In genomic region chr1:32811265-32811664, GRCh38 we compare ENCODE assay signal across 21 cellular contexts. TPM values are rescaled to one million over a fixed set of nuclear protein-coding genes. Genes with fewer than 3 reads are reported as not detected.
DNase-seq lines count a peak whose midpoint lies in the region; ATAC-seq and TF ChIP-seq lines count a peak whose summit lies in the region.
"Had no signal": no experiment of that assay in that cellular context is flagged by ENCODE, and none has a peak within 500 bp of the region (broad histone marks: within the 10 kb centered on the region; RNA-seq: fewer than 3 reads in every experiment).

No MANE protein-coding gene starts in this region.

- H3K27me3 ChIP-seq in adrenal gland, result no peaks in the 10 kb centered on the region
- H3K27me3 ChIP-seq in iPS-20b (ENCODE audit: insufficient read depth, low read length), result no peaks in the 10 kb centered on the region
- H3K27me3 ChIP-seq: BE2C, SJCRH30 had no signal

- H3K36me3 Mint-ChIP-seq in activated naive CD8-positive, alpha-beta T cell, result peaks cover 27% of the 10 kb centered on the region
- peaks cover 77% of the 10 kb centered on the region for H3K36me3 Mint-ChIP-seq in activated naive CD8-positive, alpha-beta T cell treated with anti-CD3 and anti-CD28 coated beads, Interleukin-2, amount 50 U/mL, for 24 hours (ENCODE audit: low read depth)
- peaks cover 98% of the 10 kb centered on the region for H3K36me3 Mint-ChIP-seq in stimulated activated effector memory CD8-positive, alpha-beta T cell treated with anti-CD3 and anti-CD28 coated beads, Interleukin-12 subunit alpha, Interleukin-12 subunit beta, amount 100 ng/mL, for 72 hours

- no peaks in the 10 kb centered on the region for H3K27me3 Mint-ChIP-seq in activated naive CD8-positive, alpha-beta T cell
- H3K27me3 Mint-ChIP-seq in activated naive CD8-positive, alpha-beta T cell treated with anti-CD3 and anti-CD28 coated beads, Interleukin-2, amount 50 U/mL, for 24 hours, result no peaks in the 10 kb centered on the region
- H3K27me3 Mint-ChIP-seq: CD4-positive, alpha-beta T cell had no signal

- H3K4me1 Mint-ChIP-seq in activated naive CD8-positive, alpha-beta T cell (ENCODE audit: low read depth), result peaks cover 62% of the 10 kb centered on the region
- peaks cover 48% of the 10 kb centered on the region for H3K4me1 Mint-ChIP-seq in activated naive CD8-positive, alpha-beta T cell treated with anti-CD3 and anti-CD28 coated beads, Interleukin-2, amount 50 U/mL, for 24 hours
- H3K4me1 Mint-ChIP-seq in stimulated activated effector memory CD8-positive, alpha-beta T cell treated with anti-CD3 and anti-CD28 coated beads, Interleukin-12 subunit alpha, Interleukin-12 subunit beta, amount 100 ng/mL, for 72 hours, result peaks cover 72% of the 10 kb centered on the region

- H3K9me3 ChIP-seq in adrenal gland (replicated peaks in 1 of 3), result no peaks in the 10 kb centered on the region
- no peaks in the 10 kb centered on the region for H3K9me3 ChIP-seq in iPS-20b (ENCODE audit: insufficient read depth, low read depth, low read length)
- H3K9me3 ChIP-seq: BE2C, SJCRH30 had no signal

- ATAC-seq in activated naive CD8-positive, alpha-beta T cell treated with anti-CD3 and anti-CD28 coated beads, Interleukin-2, amount 50 U/mL, for 24 hours, result no peak
- no peak for ATAC-seq in stimulated activated effector memory CD8-positive, alpha-beta T cell treated with anti-CD3 and anti-CD28 coated beads, Interleukin-12 subunit alpha, Interleukin-12 subunit beta, amount 100 ng/mL, for 72 hours
- ATAC-seq: HCT116, Panc1 had no signal

- H3K4me1 ChIP-seq in adrenal gland (replicated peaks in 1 of 2) (peaks cover 52 to 69% of the 10 kb centered on the region in 2 donors), iPS-20b (ENCODE audit: insufficient read depth, low read length) (peaks cover 14% of the 10 kb centered on the region; the same call in 1 of the 2 replicates)
- H3K4me1 ChIP-seq: BE2C, SJCRH30 had no signal

- no peak for TF ChIP-seq CTCF in adrenal gland (IDR thresholded peaks at IDR 0.05)

- TF ChIP-seq POLR2A in adrenal gland (IDR thresholded peaks at IDR 0.05), result no peak

- peak overlapping the region; percentile 13 for H3K4me3 Mint-ChIP-seq in activated naive CD8-positive, alpha-beta T cell
- no peak overlapping the region for H3K4me3 Mint-ChIP-seq in activated naive CD8-positive, alpha-beta T cell treated with anti-CD3 and anti-CD28 coated beads, Interleukin-2, amount 50 U/mL, for 24 hours
- H3K4me3 Mint-ChIP-seq in stimulated activated effector memory CD8-positive, alpha-beta T cell treated with anti-CD3 and anti-CD28 coated beads, Interleukin-12 subunit alpha, Interleukin-12 subunit beta, amount 100 ng/mL, for 72 hours, result no peak overlapping the region
- H3K4me3 Mint-ChIP-seq: CD4-positive, alpha-beta T cell had no signal

- H3K4me3 ChIP-seq in adrenal gland, result peak overlapping the region in 1 of 4 donors; percentile 10
- no peak overlapping the region for H3K4me3 ChIP-seq in iPS-20b (ENCODE audit: low read length)
- H3K4me3 ChIP-seq: GM23248, SJCRH30 had no signal

- no peak for DNase-seq in activated naive CD8-positive, alpha-beta T cell treated with anti-CD3 and anti-CD28 coated beads, Interleukin-2, amount 50 U/mL, for 24 hours
- DNase-seq in adrenal gland, result peak in 1 of 7 donors; percentile 44
- DNase-seq in stimulated activated effector memory CD8-positive, alpha-beta T cell treated with anti-CD3 and anti-CD28 coated beads, Interleukin-12 subunit alpha, Interleukin-12 subunit beta, amount 100 ng/mL, for 72 hours (ENCODE audit: low spot score in 2 of 2), result no peak
- DNase-seq in activated CD4-positive, alpha-beta T cell treated with anti-CD3 and anti-CD28 coated beads for 4 hours, result no peak
- no peak for DNase-seq in cerebellum (ENCODE audit: low spot score)
- no peak for DNase-seq in dermis blood vessel endothelial cell
- DNase-seq: BE2C; CD4-positive, alpha-beta T cell; DMS79 treated with DMSO at 0.1 percent for 48 hours; GM23248; Kasumi-1; MM.1S; NCI-H1092; NCI-H1436 treated with DMSO at 0.1 percent for 48 hours; NCI-H2029; NCI-H526; SJCRH30 had no signal

- H3K27ac Mint-ChIP-seq in activated naive CD8-positive, alpha-beta T cell, result peak overlapping the region; percentile 68
- H3K27ac Mint-ChIP-seq in activated naive CD8-positive, alpha-beta T cell treated with anti-CD3 and anti-CD28 coated beads, Interleukin-2, amount 50 U/mL, for 24 hours, result no peak overlapping the region
- H3K27ac Mint-ChIP-seq in stimulated activated effector memory CD8-positive, alpha-beta T cell treated with anti-CD3 and anti-CD28 coated beads, Interleukin-12 subunit alpha, Interleukin-12 subunit beta, amount 100 ng/mL, for 72 hours, result peak overlapping the region; percentile 18
- H3K27ac Mint-ChIP-seq: CD4-positive, alpha-beta T cell had no signal

- H3K9me3 Mint-ChIP-seq in activated naive CD8-positive, alpha-beta T cell (ENCODE audit: low read depth), result no peaks in the 10 kb centered on the region
- no peaks in the 10 kb centered on the region for H3K9me3 Mint-ChIP-seq in activated naive CD8-positive, alpha-beta T cell treated with anti-CD3 and anti-CD28 coated beads, Interleukin-2, amount 50 U/mL, for 24 hours
- no peaks in the 10 kb centered on the region for H3K9me3 Mint-ChIP-seq in stimulated activated effector memory CD8-positive, alpha-beta T cell treated with anti-CD3 and anti-CD28 coated beads, Interleukin-12 subunit alpha, Interleukin-12 subunit beta, amount 100 ng/mL, for 72 hours
- H3K9me3 Mint-ChIP-seq: CD4-positive, alpha-beta T cell had no signal

- H3K9ac ChIP-seq in iPS-20b (ENCODE audit: low read depth, low read length), result peak overlapping the region; percentile 53; the same call in 1 of the 2 replicates
- H3K9ac ChIP-seq: GM23248 had no signal

- H3K27ac ChIP-seq in adrenal gland (peak overlapping the region in 4 of 5 donors; percentile 40 to 66 (median 52)), iPS-20b (ENCODE audit: low read length) (no peak overlapping the region)
- H3K27ac ChIP-seq: GM23248, SJCRH30 had no signal

- H3K36me3 ChIP-seq in adrenal gland (replicated peaks in 1 of 2) (peaks cover 0 to 38% of the 10 kb centered on the region in 2 donors), iPS-20b (ENCODE audit: insufficient read depth, low read depth, low read length) (peaks cover 70% of the 10 kb centered on the region)

- intact Hi-C loops in adrenal gland (cut with DNase I), result no loop called here

- WGBS in adrenal gland, 4 donors, result 45 to 54% (median 48%) methylated on average over 9 of the region's 9 CpGs

RNA-seq across cellular contexts. Expression of gene YARS1, which starts 5.9 kb away (rescaled TPM):
- total RNA-seq in adrenal gland (100 to 1,000 TPM in 4 of 8 donors, 10 to 100 TPM in 4; 73.9 to 190 (median 97.0) TPM), cerebellum (34.8 TPM), dermis blood vessel endothelial cell (63.6 and 84.0 TPM in 2 replicates)
- polyA plus RNA-seq in adrenal gland, result 100 to 1,000 TPM in 1 of 3 donors, 10 to 100 TPM in 2; 55.5 to 183 (median 56.1) TPM

RNA-seq across cellular contexts. Expression of gene S100PBP, which starts 6.2 kb away (rescaled TPM):
- total RNA-seq in adrenal gland (10 to 100 TPM; 14.0 to 50.1 (median 32.9) TPM), cerebellum (58.4 TPM), dermis blood vessel endothelial cell (33.7 and 50.0 TPM in 2 replicates)
- 10 to 100 TPM; 14.0 to 45.9 (median 22.4) TPM for polyA plus RNA-seq in adrenal gland

RNA-seq across cellular contexts. Expression of gene FNDC5, which starts 59.4 kb away (rescaled TPM):
- total RNA-seq in adrenal gland (10 to 100 TPM; 12.6 to 72.0 (median 45.6) TPM), cerebellum (41.5 TPM), dermis blood vessel endothelial cell (0.85 and 0.88 TPM in 2 replicates)
- 10 to 100 TPM; 15.8 to 67.3 (median 34.8) TPM for polyA plus RNA-seq in adrenal gland
- total RNA-seq: CD4-positive, alpha-beta T cell; GM23248 had no signal
